ENCODE assay signal across 16 cellular contexts in the genomic region with DNA sequence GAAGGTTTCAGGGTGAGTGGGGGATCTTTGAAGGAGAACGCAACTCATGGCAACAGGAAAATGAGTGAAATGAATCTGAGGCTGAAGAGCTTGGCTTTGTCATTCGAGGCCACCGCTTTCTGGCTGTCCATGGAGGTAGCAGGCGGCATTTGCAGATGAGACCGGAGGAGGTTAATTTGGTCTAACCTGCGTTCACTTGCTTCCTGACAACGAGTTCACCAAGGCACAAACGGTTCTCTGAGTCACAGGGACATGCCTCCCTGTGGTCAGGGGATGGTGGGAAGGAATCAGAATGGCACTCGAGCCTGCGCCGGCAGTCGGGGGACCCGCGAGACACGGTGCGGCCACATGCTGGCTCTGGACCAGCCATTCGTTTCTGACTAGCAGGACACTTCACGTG.
DNase-seq lines count a peak whose midpoint lies in the region; ATAC-seq lines count a peak whose summit lies in the region.
"Had no signal": no experiment of that assay in that cellular context is flagged by ENCODE, and none has a peak within 500 bp of the region (broad histone marks: within the 10 kb centered on the region; RNA-seq: fewer than 3 reads in every experiment).

No MANE protein-coding gene starts in this region.

- no peak overlapping the region for H3K4me3 Mint-ChIP-seq in activated CD4-positive, alpha-beta memory T cell treated with anti-CD3 and anti-CD28 coated beads, Interleukin-2, amount 10 ng/mL, durations not matched to agents 7 days and 5 days
- H3K4me3 Mint-ChIP-seq: CD8-positive, alpha-beta memory T cell had no signal

- H3K27ac Mint-ChIP-seq in activated CD4-positive, alpha-beta memory T cell treated with anti-CD3 and anti-CD28 coated beads, Interleukin-2, amount 10 ng/mL, durations not matched to agents 7 days and 5 days: peak overlapping the region; percentile 16

- H3K27me3 Mint-ChIP-seq in activated CD4-positive, alpha-beta memory T cell treated with anti-CD3 and anti-CD28 coated beads, Interleukin-2, amount 10 ng/mL, durations not matched to agents 7 days and 5 days: peaks cover 79% of the 10 kb centered on the region

- POLR2A ChIA-PET in activated CD4-positive, alpha-beta memory T cell treated with anti-CD3 and anti-CD28 coated beads, Interleukin-2, amount 10 ng/mL, durations not matched to agents 7 days and 5 days (lab: Charles Lee): interaction anchor here (1.4 to 3.6 kb wide), 4 partner anchors 8 to 35 kb away, joined by 3 to 21 read pairs (median 9); no protein-coding TSS in a partner anchor

- peaks cover 6% of the 10 kb centered on the region for H3K36me3 Mint-ChIP-seq in activated CD4-positive, alpha-beta memory T cell treated with anti-CD3 and anti-CD28 coated beads, Interleukin-2, amount 10 ng/mL, durations not matched to agents 7 days and 5 days (ENCODE audit: low read depth)

- H3K4me1 Mint-ChIP-seq in activated CD4-positive, alpha-beta memory T cell treated with anti-CD3 and anti-CD28 coated beads, Interleukin-2, amount 10 ng/mL, durations not matched to agents 7 days and 5 days: peaks cover 44% of the 10 kb centered on the region

- no peaks in the 10 kb centered on the region for H3K9me3 Mint-ChIP-seq in activated CD4-positive, alpha-beta memory T cell treated with anti-CD3 and anti-CD28 coated beads, Interleukin-2, amount 10 ng/mL, durations not matched to agents 7 days and 5 days
- H3K9me3 Mint-ChIP-seq: CD8-positive, alpha-beta memory T cell had no signal

- ATAC-seq in GM21528 (IDR thresholded peaks at IDR 0.05; ENCODE audit: low FRiP score, unreplicated experiment): no peak
- ATAC-seq: K562 had no signal

- intact Hi-C loops in posterior vena cava (cut with DNase I): no loop called here

- peak; percentile 17 to 20 for DNase-seq in activated T-cell treated with anti-CD3 and anti-CD28 coated beads, Interleukin-2, amount 50 U/mL, for 48 hours
- DNase-seq in activated T-cell treated with anti-CD3 and anti-CD28 coated beads for 4 hours: no peak
- DNase-seq in M059J (ENCODE audit: low read depth): peak; percentile 27
- no peak for DNase-seq in activated CD4-positive, alpha-beta memory T cell treated with anti-CD3 and anti-CD28 coated beads, Interleukin-2, amount 10 ng/mL, durations not matched to agents 7 days and 5 days
- DNase-seq in posterior vena cava (ENCODE audit: low spot score): peak; percentile 72
- DNase-seq in NCI-H774 (lab: John Stamatoyannopoulos, UW): no peak
- DNase-seq: ACHN; C1 segment of cervical spinal cord; CD8-positive, alpha-beta memory T cell; NCI-H1436; NCI-H1930; NCI-H345; NCI-H524 treated with DMSO at 0.1 percent for 48 hours; PC-9 had no signal

- CTCF ChIA-PET in activated CD4-positive, alpha-beta memory T cell treated with anti-CD3 and anti-CD28 coated beads, Interleukin-2, amount 10 ng/mL, durations not matched to agents 7 days and 5 days (lab: Charles Lee): no interaction called here

Comparison
In these comparisons a context has a peak if more than half of its experiments do, and no peak if none do; other contexts are left out.
1. DNase-seq: peak in activated T-cell treated with anti-CD3 and anti-CD28 coated beads, Interleukin-2, amount 50 U/mL, for 48 hours (2 of 2), M059J (single experiment) and posterior vena cava (single experiment); none in activated T-cell treated with anti-CD3 and anti-CD28 coated beads for 4 hours (single experiment), activated CD4-positive, alpha-beta memory T cell treated with anti-CD3 and anti-CD28 coated beads, Interleukin-2, amount 10 ng/mL, durations not matched to agents 7 days and 5 days (single experiment) and NCI-H774 (single experiment).